Comparison of ENCODE assay signal across 10 cellular contexts in genomic region chr20:53763707-53764415, GRCh38.
A peak's percentile ranks its signal among the peaks of the same experiment; 100 is the strongest.
DNase-seq lines count a peak whose midpoint lies in the region; ATAC-seq and TF ChIP-seq lines count a peak whose summit lies in the region.
"Had no signal": no experiment of that assay in that cellular context is flagged by ENCODE, and none has a peak within 500 bp of the region (broad histone marks: within the 10 kb centered on the region; RNA-seq: fewer than 3 reads in every experiment).

No MANE protein-coding gene starts in this region.

- peak overlapping the region; percentile 15; the same call in 1 of the 2 replicates for H3K4me3 ChIP-seq in HUES48 (ENCODE audit: low read depth, low read length)
- H3K4me3 ChIP-seq in hepatocyte = no peak overlapping the region

- H3K27me3 ChIP-seq in HUES48 (ENCODE audit: control insufficient read depth, insufficient read depth, low read length) = no peaks in the 10 kb centered on the region
- no peaks in the 10 kb centered on the region for H3K27me3 ChIP-seq in hepatocyte

- peak overlapping the region; percentile 81 for H3K27ac ChIP-seq in HUES48 (ENCODE audit: low read depth, low read length)
- peak overlapping the region; percentile 94 for H3K27ac ChIP-seq in hepatocyte
- H3K27ac ChIP-seq: HL-60 had no signal

- peak overlapping the region; percentile 55 for H3K9ac ChIP-seq in HUES48 (ENCODE audit: low read depth, low read length)

- 11% methylated on average over 12 of the region's 12 CpGs for WGBS in hepatocyte (ENCODE audit: low lambda C conversion rate, missing lambda C conversion rate)

- ATAC-seq in HG03521 (IDR thresholded peaks at IDR 0.05; ENCODE audit: unreplicated experiment) (no peak), GM21619 (IDR thresholded peaks at IDR 0.05; ENCODE audit: unreplicated experiment) (no peak)
- ATAC-seq: sciatic nerve had no signal

- no peaks in the 10 kb centered on the region for H3K9me3 ChIP-seq in HUES48 (ENCODE audit: control insufficient read depth, insufficient read depth, low read length)
- no peaks in the 10 kb centered on the region for H3K9me3 ChIP-seq in hepatocyte (ENCODE audit: low read depth)

- no peak for TF ChIP-seq CTCF in hepatocyte (IDR thresholded peaks at IDR 0.05; ENCODE audit: poor library complexity)

- no peaks in the 10 kb centered on the region for H3K36me3 ChIP-seq in HUES48 (ENCODE audit: control insufficient read depth, insufficient read depth, low read length)
- no peaks in the 10 kb centered on the region for H3K36me3 ChIP-seq in hepatocyte (replicated peaks; ENCODE audit: insufficient read depth, low read depth)

- peaks cover 35% of the 10 kb centered on the region for H3K4me1 ChIP-seq in HUES48 (ENCODE audit: control insufficient read depth, insufficient read depth, low read length)
- H3K4me1 ChIP-seq in hepatocyte (ENCODE audit: insufficient read depth) = peaks cover 26% of the 10 kb centered on the region

- H4K20me1 ChIP-seq in hepatocyte (ENCODE audit: insufficient read depth, poor library complexity, severe bottlenecking) = no peaks in the 10 kb centered on the region

- H3K4me2 ChIP-seq in hepatocyte = peak overlapping the region; percentile 46

- peak overlapping the region; percentile 41 for H2AFZ ChIP-seq in hepatocyte

- no peaks in the 10 kb centered on the region for H3K79me2 ChIP-seq in hepatocyte

- no peaks in the 10 kb centered on the region for H3K9me2 ChIP-seq in hepatocyte (replicated peaks; ENCODE audit: insufficient read depth)

- DNase-seq in SHP77 treated with DMSO at 0.1 percent for 48 hours (lab: John Stamatoyannopoulos, UW) = peak; percentile 44
- peak; percentile 87 for DNase-seq in hepatocyte (ENCODE audit: low spot score)
- peak; percentile 65 for DNase-seq in retina
- DNase-seq in epidermal melanocyte (ENCODE audit: insufficient read length, low spot score) = no peak
- DNase-seq in KG1 (lab: John Stamatoyannopoulos, UW) = no peak

Comparison
In these comparisons a context has a peak if more than half of its experiments do, and no peak if none do; other contexts are left out.
1. DNase-seq: peak in SHP77 treated with DMSO at 0.1 percent for 48 hours (single experiment), hepatocyte (single experiment) and retina (single experiment); none in epidermal melanocyte (single experiment) and KG1 (single experiment).